In the genomic region with DNA sequence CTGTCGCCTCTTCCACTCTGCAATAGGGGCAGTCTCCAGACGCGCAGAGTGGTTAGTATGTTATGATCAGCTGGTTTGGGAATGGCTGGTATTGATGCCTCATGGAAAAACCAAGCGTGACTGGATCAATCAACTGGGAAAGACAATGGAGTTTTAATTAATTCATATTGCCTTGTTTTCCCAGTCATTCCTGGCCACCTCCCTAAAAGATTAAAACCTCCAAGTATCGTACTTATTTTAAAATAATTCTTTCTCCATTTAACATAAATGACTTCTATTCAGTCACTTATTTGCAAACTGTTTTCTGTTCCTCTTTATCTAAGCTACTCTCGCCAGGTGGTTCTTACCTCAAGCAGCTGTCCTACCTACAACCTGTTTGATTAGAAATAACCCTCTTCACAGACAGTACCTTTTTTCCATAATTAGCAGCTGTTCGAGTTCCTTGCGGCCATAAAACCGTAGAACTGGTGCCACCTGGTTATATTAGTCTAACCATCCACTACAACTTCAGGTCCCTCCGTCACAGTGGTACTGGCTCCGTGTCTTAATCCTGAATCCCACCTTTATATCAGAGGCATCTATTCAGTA, we compare ENCODE assay signal across 8 cellular contexts. TPM values are rescaled to one million over a fixed set of nuclear protein-coding genes. Genes with fewer than 3 reads are reported as not detected.
DNase-seq lines count a peak whose midpoint lies in the region; ATAC-seq and TF ChIP-seq lines count a peak whose summit lies in the region.

No MANE protein-coding gene starts in this region.

- H3K27ac ChIP-seq in left lung, result no peak overlapping the region
- no peak overlapping the region for H3K27ac ChIP-seq in urinary bladder (ENCODE audit: low read depth)

- no peak for TF ChIP-seq CTCF in left lung (IDR thresholded peaks at IDR 0.05)

- H3K9me3 ChIP-seq in left lung, result no peaks in the 10 kb centered on the region

- intact Hi-C loops in activated T-helper 2 cell treated with anti-CD3 and anti-CD28 coated beads, Interferon-gamma antibody, Interleukin-2, Interleukin-4, amounts not matched to agents 10 μg/mL and 5 μg/mL and 100 μg/mL, durations not matched to agents 14 hours and 24 hours and 36 hours (cut with micrococcal nuclease), result loop anchor here (5.0 kb wide), 1 partner anchor 180 kb away; no protein-coding TSS in a partner anchor
- intact Hi-C loops in left lung (cut with DNase I) (no loop called here), posterior vena cava (cut with DNase I) (no loop called here)

- H3K36me3 Mint-ChIP-seq in activated T-helper 2 cell treated with anti-CD3 and anti-CD28 coated beads, Interferon-gamma antibody, Interleukin-2, Interleukin-4, amounts not matched to agents 10 μg/mL and 5 μg/mL and 100 μg/mL, durations not matched to agents 14 hours and 24 hours and 36 hours (ENCODE audit: low read depth), result peaks cover under 1% of the 10 kb centered on the region

- peak overlapping the region; percentile 45 to 59 for H3K4me3 ChIP-seq in left lung
- H3K4me3 ChIP-seq in urinary bladder (ENCODE audit: low read depth, low read length), result peak overlapping the region; percentile 36

- peaks cover 35% of the 10 kb centered on the region for H3K4me1 Mint-ChIP-seq in activated T-helper 2 cell treated with anti-CD3 and anti-CD28 coated beads, Interferon-gamma antibody, Interleukin-2, Interleukin-4, amounts not matched to agents 10 μg/mL and 5 μg/mL and 100 μg/mL, durations not matched to agents 14 hours and 24 hours and 36 hours (ENCODE audit: low read depth)

- 10% methylated on average over 11 of the region's 11 CpGs for WGBS in urinary bladder

- peak; percentile 10 for DNase-seq in ELR (ENCODE audit: low read depth)
- no peak for DNase-seq in activated T-helper 2 cell treated with anti-CD3 and anti-CD28 coated beads, Interferon-gamma antibody, Interleukin-2, Interleukin-4, amounts not matched to agents 10 μg/mL and 5 μg/mL and 100 μg/mL, durations not matched to agents 14 hours and 24 hours and 36 hours (ENCODE audit: low spot score)
- no peak for DNase-seq in left lung
- DNase-seq in posterior vena cava (ENCODE audit: low spot score), result no peak
- DNase-seq in activated effector memory CD4-positive, alpha-beta T cell treated with anti-CD3 and anti-CD28 coated beads, Interleukin-2, amount 50 U/mL, for 16 hours, result no peak

- H3K9me3 Mint-ChIP-seq in activated T-helper 2 cell treated with anti-CD3 and anti-CD28 coated beads, Interferon-gamma antibody, Interleukin-2, Interleukin-4, amounts not matched to agents 10 μg/mL and 5 μg/mL and 100 μg/mL, durations not matched to agents 14 hours and 24 hours and 36 hours, result no peaks in the 10 kb centered on the region

- ATAC-seq in GM19463 (IDR thresholded peaks at IDR 0.05; ENCODE audit: unreplicated experiment) (peak; percentile 51), HG03469 (IDR thresholded peaks at IDR 0.05; ENCODE audit: unreplicated experiment) (peak; percentile 69), left lung (no peak)

- H3K4me3 Mint-ChIP-seq in activated T-helper 2 cell treated with anti-CD3 and anti-CD28 coated beads, Interferon-gamma antibody, Interleukin-2, Interleukin-4, amounts not matched to agents 10 μg/mL and 5 μg/mL and 100 μg/mL, durations not matched to agents 14 hours and 24 hours and 36 hours (ENCODE audit: low read depth), result peak overlapping the region; percentile 83

- H3K4me1 ChIP-seq in left lung (peaks cover 5 to 11% of the 10 kb centered on the region in 2 donors), urinary bladder (ENCODE audit: insufficient read depth) (no peaks in the 10 kb centered on the region)

- H3K27me3 ChIP-seq in left lung, result no peaks in the 10 kb centered on the region

- H3K36me3 ChIP-seq in left lung (no peaks in the 10 kb centered on the region), urinary bladder (ENCODE audit: insufficient read depth) (no peaks in the 10 kb centered on the region)

- peak overlapping the region; percentile 47 for H3K27ac Mint-ChIP-seq in activated T-helper 2 cell treated with anti-CD3 and anti-CD28 coated beads, Interferon-gamma antibody, Interleukin-2, Interleukin-4, amounts not matched to agents 10 μg/mL and 5 μg/mL and 100 μg/mL, durations not matched to agents 14 hours and 24 hours and 36 hours

- H3K27me3 Mint-ChIP-seq in activated T-helper 2 cell treated with anti-CD3 and anti-CD28 coated beads, Interferon-gamma antibody, Interleukin-2, Interleukin-4, amounts not matched to agents 10 μg/mL and 5 μg/mL and 100 μg/mL, durations not matched to agents 14 hours and 24 hours and 36 hours (ENCODE audit: low read depth), result peaks cover 36% of the 10 kb centered on the region

RNA-seq across cellular contexts. Expression of gene ZNF215, which starts 0.9 kb away (rescaled TPM):
- 5.1 and 6.7 TPM in 2 replicates for total RNA-seq in activated T-helper 2 cell treated with anti-CD3 and anti-CD28 coated beads, Interferon-gamma antibody, Interleukin-2, Interleukin-4, amounts not matched to agents 10 μg/mL and 5 μg/mL and 100 μg/mL, durations not matched to agents 14 hours and 24 hours and 36 hours
- total RNA-seq in left lung, result 1 to 10 TPM; 2.4 to 3.7 TPM
- 2.0 TPM for total RNA-seq in urinary bladder
- 0.47 TPM for polyA plus RNA-seq in urinary bladder
- 1 to 10 TPM; 1.3 to 1.5 TPM for total RNA-seq in posterior vena cava

RNA-seq across cellular contexts. Expression of gene OR2D3, which starts 6.3 kb away (rescaled TPM):
- not detected in 2 replicates for total RNA-seq in activated T-helper 2 cell treated with anti-CD3 and anti-CD28 coated beads, Interferon-gamma antibody, Interleukin-2, Interleukin-4, amounts not matched to agents 10 μg/mL and 5 μg/mL and 100 μg/mL, durations not matched to agents 14 hours and 24 hours and 36 hours
- not detected for total RNA-seq in left lung
- total RNA-seq in urinary bladder, result not detected
- not detected for polyA plus RNA-seq in urinary bladder
- not detected for total RNA-seq in posterior vena cava

RNA-seq across cellular contexts. Expression of gene OR2D2, which starts 34.8 kb away (rescaled TPM):
- total RNA-seq in activated T-helper 2 cell treated with anti-CD3 and anti-CD28 coated beads, Interferon-gamma antibody, Interleukin-2, Interleukin-4, amounts not matched to agents 10 μg/mL and 5 μg/mL and 100 μg/mL, durations not matched to agents 14 hours and 24 hours and 36 hours, result 0.94 and 1.4 TPM in 2 replicates
- total RNA-seq in left lung (under 1 TPM in 1 of 2 donors, not detected in 1; 0.24 TPM), urinary bladder (0.53 TPM), posterior vena cava (not detected)
- polyA plus RNA-seq in urinary bladder, result not detected

RNA-seq across cellular contexts. Expression of gene OR10A4, which starts 50.7 kb away (rescaled TPM):
- total RNA-seq in activated T-helper 2 cell treated with anti-CD3 and anti-CD28 coated beads, Interferon-gamma antibody, Interleukin-2, Interleukin-4, amounts not matched to agents 10 μg/mL and 5 μg/mL and 100 μg/mL, durations not matched to agents 14 hours and 24 hours and 36 hours, result not detected in 2 replicates
- total RNA-seq in left lung (not detected), urinary bladder (not detected), posterior vena cava (not detected)
- not detected for polyA plus RNA-seq in urinary bladder
